8 cellular contexts compared by ENCODE assay signal in the genomic region with DNA sequence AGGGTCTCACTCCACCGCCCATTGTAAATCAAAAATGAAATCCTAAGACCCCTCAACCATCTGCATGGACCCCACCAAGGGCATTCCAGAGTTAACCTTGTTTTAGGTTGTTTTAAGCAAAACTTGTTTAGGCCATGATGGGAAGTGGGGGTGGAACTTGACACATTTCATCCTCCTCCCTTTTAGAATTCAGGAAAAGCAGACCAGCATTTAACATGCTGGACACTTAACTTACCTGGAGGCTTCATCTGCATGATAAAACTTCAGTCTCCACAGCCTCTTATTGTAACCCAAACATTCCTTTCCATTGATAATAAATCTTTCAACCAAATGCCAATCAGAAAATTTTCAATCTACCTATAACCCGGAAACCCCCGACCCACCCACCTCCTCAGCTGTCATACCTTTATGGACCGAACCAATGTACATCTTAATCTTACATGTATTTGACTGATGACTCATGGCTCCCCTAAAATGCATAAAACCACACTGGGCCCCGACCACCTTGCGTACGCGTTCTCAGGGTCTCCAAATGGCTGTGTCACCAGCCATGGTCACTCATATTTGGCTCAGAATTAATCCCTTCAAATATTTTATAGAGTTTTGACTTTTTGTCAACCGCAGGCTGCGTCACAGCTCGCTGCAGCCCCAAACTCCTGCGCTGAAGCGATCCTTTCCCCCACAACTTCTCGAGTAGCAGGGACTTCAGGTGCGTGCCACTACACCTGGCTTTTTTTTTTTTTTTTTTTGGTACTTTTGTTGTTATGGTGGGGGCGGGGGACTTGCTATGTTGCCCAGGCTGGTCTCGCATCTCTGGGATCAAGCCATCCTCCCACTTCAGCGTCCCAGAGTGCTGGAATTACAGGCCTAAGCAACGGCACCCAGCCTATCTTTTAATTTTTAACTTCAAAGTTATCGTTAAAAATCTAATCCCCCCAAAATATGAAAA. TPM values are rescaled to one million over a fixed set of nuclear protein-coding genes. Genes with fewer than 3 reads are reported as not detected.
DNase-seq lines count a peak whose midpoint lies in the region; ATAC-seq, FAIRE-seq and TF ChIP-seq lines count a peak whose summit lies in the region.

No MANE protein-coding gene starts in this region.

- no peaks in the 10 kb centered on the region for H3K79me2 ChIP-seq in parathyroid adenoma

- peaks cover 20% of the 10 kb centered on the region for H3K4me1 Mint-ChIP-seq in Calu3 (ENCODE audit: low read depth, unreplicated experiment)

- no peaks in the 10 kb centered on the region for H3K9me3 ChIP-seq in Panc1 (ENCODE audit: control insufficient read depth, insufficient read depth, low read depth, low read length)
- H3K9me3 ChIP-seq in parathyroid adenoma (ENCODE audit: control insufficient read depth, low read length) = no peaks in the 10 kb centered on the region

- intact Hi-C loops in Calu3 (cut with micrococcal nuclease; ENCODE audit: unreplicated experiment) = no loop called here
- intact Hi-C loops in Panc1 (cut with micrococcal nuclease; ENCODE audit: unreplicated experiment) = no loop called here

- no peaks in the 10 kb centered on the region for H3K9me3 Mint-ChIP-seq in Calu3 (ENCODE audit: low read depth, unreplicated experiment)

- H3K27me3 Mint-ChIP-seq in Calu3 (ENCODE audit: unreplicated experiment) = no peaks in the 10 kb centered on the region

- peak overlapping the region; percentile 84 for H3K27ac Mint-ChIP-seq in Calu3 (ENCODE audit: unreplicated experiment)

- TF ChIP-seq CTCF in Calu3 (IDR thresholded peaks at IDR 0.05; ENCODE audit: unreplicated experiment) = no peak
- TF ChIP-seq CTCF in Panc1 (IDR thresholded peaks at IDR 0.05) = no peak
- no peak for TF ChIP-seq CTCF in parathyroid adenoma (IDR thresholded peaks at IDR 0.05)

- TF ChIP-seq POLR2A in H54 (IDR thresholded peaks at IDR 0.05; ENCODE audit: low read depth, low read length) = no peak

- H3K27me3 ChIP-seq in Panc1 (ENCODE audit: control insufficient read depth, insufficient read depth, low read length) (no peaks in the 10 kb centered on the region), parathyroid adenoma (ENCODE audit: control insufficient read depth, insufficient read depth, low read length) (no peaks in the 10 kb centered on the region)

- CTCF ChIA-PET in Calu3 (lab: Charles Lee) (no interaction called here), Panc1 (lab: Charles Lee) (no interaction called here)

- H3K4me3 ChIP-seq in Panc1 (ENCODE audit: low read depth in 2 of 2, low read length in 2 of 2) (peak overlapping the region; percentile 77 to 78), parathyroid adenoma (ENCODE audit: low read depth, low read length) (peak overlapping the region; percentile 76)

- H3K27ac ChIP-seq in Panc1 (ENCODE audit: low read length) (peak overlapping the region; percentile 96), epithelial cell of prostate (peak overlapping the region; percentile 90), parathyroid adenoma (peak overlapping the region; percentile 100)

- peaks cover 26% of the 10 kb centered on the region for H3K36me3 Mint-ChIP-seq in Calu3 (ENCODE audit: insufficient read depth, unreplicated experiment)

- ATAC-seq in Panc1 (no peak), GM21576 (IDR thresholded peaks at IDR 0.05; ENCODE audit: unreplicated experiment) (no peak)

- BruUV-seq in Calu3 (replicated peaks; lab: Mats Ljungman, UMichigan) = no TSS peak
- no TSS peak for BruUV-seq in Panc1 (replicated peaks; lab: Mats Ljungman, UMichigan)

- H3K36me3 ChIP-seq in Panc1 (ENCODE audit: control insufficient read depth, insufficient read depth, low read length) (peaks cover 5% of the 10 kb centered on the region), parathyroid adenoma (ENCODE audit: control insufficient read depth, insufficient read depth, low read length) (no peaks in the 10 kb centered on the region)

- peak overlapping the region; percentile 99 for H2AFZ ChIP-seq in parathyroid adenoma

- FAIRE-seq in H54 (lab: Jason Lieb, UNC) = no peak

- peak overlapping the region; percentile 82 for H3K4me3 Mint-ChIP-seq in Calu3 (ENCODE audit: low read depth, unreplicated experiment)

- H3K4me2 ChIP-seq in parathyroid adenoma (ENCODE audit: low read length) = peak overlapping the region; percentile 82

- H3K4me1 ChIP-seq in Panc1 (ENCODE audit: control insufficient read depth, insufficient read depth, low read length) (peaks cover 6% of the 10 kb centered on the region; the same call in 1 of the 2 replicates), parathyroid adenoma (peaks cover 7% of the 10 kb centered on the region)

- no peak for DNase-seq in Calu3
- no peak for DNase-seq in Panc1 (ENCODE audit: low read depth, low spot score)
- DNase-seq in epithelial cell of prostate (ENCODE audit: low read depth, low spot score) = no peak
- no peak for DNase-seq in H54 (ENCODE audit: insufficient read length, low spot score)
- DNase-seq in NCI-H524 treated with DMSO at 0.1 percent for 48 hours (lab: John Stamatoyannopoulos, UW) = no peak
- DNase-seq in superior temporal gyrus (ENCODE audit: extremely low spot score) = no peak

- in situ Hi-C loops in Panc1 (cut with HindIII; ENCODE audit: low pct_unique_long_range_greater_than_20kb, low sequenced_read_pairs) = loop anchor here (25.0 kb wide), 1 partner anchor 105 kb away; no protein-coding TSS in a partner anchor

- peak overlapping the region; percentile 98 for H3K9ac ChIP-seq in parathyroid adenoma

- POLR2A ChIA-PET in Panc1 (lab: Charles Lee) = no interaction called here

RNA-seq across cellular contexts. Expression of a gene that starts 0.9 kb away (rescaled TPM):
- total RNA-seq in Calu3 (2022) = 37.6 and 44.4 TPM in 2 replicates
- 37.1 TPM for total RNA-seq in Panc1 (2021; ENCODE audit: unreplicated experiment)
- polyA plus RNA-seq in Panc1 (2012; ENCODE audit: insufficient read length) = 31.6 TPM

RNA-seq across cellular contexts. Expression of a gene that starts 56.0 kb away (rescaled TPM):
- total RNA-seq in Calu3 (2022) (44.4 and 47.2 TPM in 2 replicates), Panc1 (2021; ENCODE audit: unreplicated experiment) (17.1 TPM)
- 20.1 TPM for polyA plus RNA-seq in Panc1 (2012; ENCODE audit: insufficient read length)
